In the genomic region with DNA sequence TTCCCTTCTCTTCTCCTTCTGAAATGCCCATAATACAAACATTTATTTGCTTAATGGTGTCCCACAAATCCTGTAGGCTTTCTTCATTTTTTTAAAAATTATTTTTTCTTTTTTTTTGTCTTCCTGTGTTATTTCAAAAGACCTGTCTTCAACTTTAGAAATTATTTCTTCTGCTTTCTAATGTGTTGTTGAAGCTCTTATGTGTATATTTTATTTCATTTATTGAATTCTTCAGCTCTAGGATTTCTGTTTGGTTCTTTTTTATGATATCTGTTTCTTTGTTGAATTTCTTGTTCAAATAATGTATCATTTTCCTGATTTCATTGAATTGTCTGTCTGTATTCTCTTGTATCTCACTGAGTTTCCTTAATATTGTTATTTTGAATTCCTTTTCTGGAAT, we compare ENCODE assay signal across 2 cellular contexts.
TF ChIP-seq lines count a peak whose summit lies in the region.

No MANE protein-coding gene starts in this region.

TF ChIP-seq in SK-N-SH treated with all-trans-retinoic acid at 6 μM for 48 hours, 23 proteins besides CTCF, POLR2A, EP300 and RAD21 (continued from another document):
- TF ChIP-seq ZC3H10 (CRISPR knock-in tag; IDR thresholded peaks at IDR 0.05) (no peak), ISL1 (CRISPR knock-in tag; IDR thresholded peaks at IDR 0.05) (no peak)

TF ChIP-seq in SK-N-SH, 30 proteins besides CTCF, POLR2A, EP300 and RAD21 (continued from another document):
- TF ChIP-seq, protein P1, sequence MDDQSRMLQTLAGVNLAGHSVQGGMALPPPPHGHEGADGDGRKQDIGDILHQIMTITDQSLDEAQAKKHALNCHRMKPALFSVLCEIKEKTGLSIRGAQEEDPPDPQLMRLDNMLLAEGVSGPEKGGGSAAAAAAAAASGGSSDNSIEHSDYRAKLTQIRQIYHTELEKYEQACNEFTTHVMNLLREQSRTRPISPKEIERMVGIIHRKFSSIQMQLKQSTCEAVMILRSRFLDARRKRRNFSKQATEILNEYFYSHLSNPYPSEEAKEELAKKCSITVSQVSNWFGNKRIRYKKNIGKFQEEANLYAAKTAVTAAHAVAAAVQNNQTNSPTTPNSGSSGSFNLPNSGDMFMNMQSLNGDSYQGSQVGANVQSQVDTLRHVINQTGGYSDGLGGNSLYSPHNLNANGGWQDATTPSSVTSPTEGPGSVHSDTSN (IDR thresholded peaks at IDR 0.05), result no peak
- TF ChIP-seq NFIC (IDR thresholded peaks at IDR 0.05; ENCODE audit: borderline replicate concordance), result no peak
- TF ChIP-seq, protein P2, sequence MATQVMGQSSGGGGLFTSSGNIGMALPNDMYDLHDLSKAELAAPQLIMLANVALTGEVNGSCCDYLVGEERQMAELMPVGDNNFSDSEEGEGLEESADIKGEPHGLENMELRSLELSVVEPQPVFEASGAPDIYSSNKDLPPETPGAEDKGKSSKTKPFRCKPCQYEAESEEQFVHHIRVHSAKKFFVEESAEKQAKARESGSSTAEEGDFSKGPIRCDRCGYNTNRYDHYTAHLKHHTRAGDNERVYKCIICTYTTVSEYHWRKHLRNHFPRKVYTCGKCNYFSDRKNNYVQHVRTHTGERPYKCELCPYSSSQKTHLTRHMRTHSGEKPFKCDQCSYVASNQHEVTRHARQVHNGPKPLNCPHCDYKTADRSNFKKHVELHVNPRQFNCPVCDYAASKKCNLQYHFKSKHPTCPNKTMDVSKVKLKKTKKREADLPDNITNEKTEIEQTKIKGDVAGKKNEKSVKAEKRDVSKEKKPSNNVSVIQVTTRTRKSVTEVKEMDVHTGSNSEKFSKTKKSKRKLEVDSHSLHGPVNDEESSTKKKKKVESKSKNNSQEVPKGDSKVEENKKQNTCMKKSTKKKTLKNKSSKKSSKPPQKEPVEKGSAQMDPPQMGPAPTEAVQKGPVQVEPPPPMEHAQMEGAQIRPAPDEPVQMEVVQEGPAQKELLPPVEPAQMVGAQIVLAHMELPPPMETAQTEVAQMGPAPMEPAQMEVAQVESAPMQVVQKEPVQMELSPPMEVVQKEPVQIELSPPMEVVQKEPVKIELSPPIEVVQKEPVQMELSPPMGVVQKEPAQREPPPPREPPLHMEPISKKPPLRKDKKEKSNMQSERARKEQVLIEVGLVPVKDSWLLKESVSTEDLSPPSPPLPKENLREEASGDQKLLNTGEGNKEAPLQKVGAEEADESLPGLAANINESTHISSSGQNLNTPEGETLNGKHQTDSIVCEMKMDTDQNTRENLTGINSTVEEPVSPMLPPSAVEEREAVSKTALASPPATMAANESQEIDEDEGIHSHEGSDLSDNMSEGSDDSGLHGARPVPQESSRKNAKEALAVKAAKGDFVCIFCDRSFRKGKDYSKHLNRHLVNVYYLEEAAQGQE (IDR thresholded peaks at IDR 0.05; ENCODE audit: low read depth, low read length), result no peak
- no peak for TF ChIP-seq POLR2AphosphoS5 (IDR thresholded peaks at IDR 0.05; ENCODE audit: low read depth, low read length)
- no peak for TF ChIP-seq NRF1 (IDR thresholded peaks at IDR 0.05; ENCODE audit: low read depth, low read length)
- no peak for TF ChIP-seq MXI1 (IDR thresholded peaks at IDR 0.05; ENCODE audit: low read depth, low read length)
- TF ChIP-seq FOXJ3 (CRISPR knock-in tag; IDR thresholded peaks at IDR 0.05), result no peak
- no peak for TF ChIP-seq FOSL2 (IDR thresholded peaks at IDR 0.05; ENCODE audit: borderline replicate concordance, low read depth)
- no peak for TF ChIP-seq MEF2A (IDR thresholded peaks at IDR 0.05; ENCODE audit: borderline replicate concordance, low read depth)
- TF ChIP-seq, protein P3, sequence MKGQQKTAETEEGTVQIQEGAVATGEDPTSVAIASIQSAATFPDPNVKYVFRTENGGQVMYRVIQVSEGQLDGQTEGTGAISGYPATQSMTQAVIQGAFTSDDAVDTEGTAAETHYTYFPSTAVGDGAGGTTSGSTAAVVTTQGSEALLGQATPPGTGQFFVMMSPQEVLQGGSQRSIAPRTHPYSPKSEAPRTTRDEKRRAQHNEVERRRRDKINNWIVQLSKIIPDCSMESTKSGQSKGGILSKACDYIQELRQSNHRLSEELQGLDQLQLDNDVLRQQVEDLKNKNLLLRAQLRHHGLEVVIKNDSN (IDR thresholded peaks at IDR 0.05; ENCODE audit: borderline replicate concordance, low read depth), result no peak
